In genomic region chr13:79913141-79913827, GRCh38 we compare ENCODE assay signal across 1 cellular context.
TF ChIP-seq lines count a peak whose summit lies in the region.

No MANE protein-coding gene starts in this region.

TF ChIP-seq in HEK293, 187 proteins besides CTCF, POLR2A, EP300 and RAD21 (continued from another document and continues in another):
- TF ChIP-seq SALL2 (tag by site-specific recombination; IDR thresholded peaks at IDR 0.05; ENCODE audit: borderline replicate concordance) = no peak
- no peak for TF ChIP-seq MZF1 (tag by site-specific recombination; IDR thresholded peaks at IDR 0.05; ENCODE audit: borderline replicate concordance)
- no peak for TF ChIP-seq ZNF398 (tag by site-specific recombination; IDR thresholded peaks at IDR 0.05)
- no peak for TF ChIP-seq SP2 (tag by site-specific recombination; IDR thresholded peaks at IDR 0.05)
- TF ChIP-seq ZNF239 (tag by site-specific recombination; IDR thresholded peaks at IDR 0.05) = no peak
- TF ChIP-seq KLF10 (tag by site-specific recombination; IDR thresholded peaks at IDR 0.05) = no peak; the same call in 1 of the 2 replicates
- TF ChIP-seq ZNF529 (tag by site-specific recombination; IDR thresholded peaks at IDR 0.05; ENCODE audit: insufficient replicate concordance) = no peak
- 0 out of 2 replicates have a peak, but pooled peaks have one; percentile 12 for TF ChIP-seq ZBTB44 (tag by site-specific recombination; IDR thresholded peaks at IDR 0.05)
- no peak for TF ChIP-seq ZNF311 (tag by site-specific recombination; IDR thresholded peaks at IDR 0.05; ENCODE audit: borderline replicate concordance)
- no peak for TF ChIP-seq ZFP69B (tag by site-specific recombination; IDR thresholded peaks at IDR 0.05)
- peak; percentile 59; the same call in 1 of the 2 replicates for TF ChIP-seq BCL6B (tag by site-specific recombination; IDR thresholded peaks at IDR 0.05)
- TF ChIP-seq TSHZ1 (tag by site-specific recombination; IDR thresholded peaks at IDR 0.05; ENCODE audit: borderline replicate concordance) = no peak
- no peak for TF ChIP-seq PRDM2 (tag by site-specific recombination; IDR thresholded peaks at IDR 0.05; ENCODE audit: borderline replicate concordance)
- no peak for TF ChIP-seq ZBTB11 (tag by site-specific recombination; conservative IDR thresholded peaks at IDR 0.05; ENCODE audit: low read depth)
- TF ChIP-seq ZNF677 (tag by site-specific recombination; IDR thresholded peaks at IDR 0.05) = no peak
- TF ChIP-seq ZNF16 (tag by site-specific recombination; IDR thresholded peaks at IDR 0.05; ENCODE audit: low read depth) = no peak
- no peak for TF ChIP-seq ZBTB49 (tag by site-specific recombination; IDR thresholded peaks at IDR 0.05; ENCODE audit: low read depth)
- no peak for TF ChIP-seq ZBTB48 (tag by site-specific recombination; IDR thresholded peaks at IDR 0.05)
- TF ChIP-seq ZNF701 (tag by site-specific recombination; IDR thresholded peaks at IDR 0.05) = no peak
- TF ChIP-seq ZNF121 (tag by site-specific recombination; IDR thresholded peaks at IDR 0.05) = no peak
- 0 out of 2 replicates have a peak, but pooled peaks have one; percentile 47 for TF ChIP-seq ZNF24 (tag by site-specific recombination; IDR thresholded peaks at IDR 0.05)
- TF ChIP-seq PRDM6 (tag by site-specific recombination; IDR thresholded peaks at IDR 0.05) = peak; percentile 82
- no peak for TF ChIP-seq MEIS1 (CRISPR knock-in tag; IDR thresholded peaks at IDR 0.05; ENCODE audit: borderline replicate concordance)
- TF ChIP-seq GLIS1 (tag by site-specific recombination; IDR thresholded peaks at IDR 0.05) = no peak
- TF ChIP-seq SCRT1 (tag by site-specific recombination; IDR thresholded peaks at IDR 0.05; ENCODE audit: borderline replicate concordance) = no peak
- no peak for TF ChIP-seq ZNF600 (tag by site-specific recombination; IDR thresholded peaks at IDR 0.05)
- TF ChIP-seq ZNF624 (tag by site-specific recombination; IDR thresholded peaks at IDR 0.05) = no peak
- TF ChIP-seq ZNF140 (tag by site-specific recombination; IDR thresholded peaks at IDR 0.05) = no peak
- TF ChIP-seq ZNF664 (tag by site-specific recombination; IDR thresholded peaks at IDR 0.05) = no peak
- TF ChIP-seq ZNF513 (tag by site-specific recombination; IDR thresholded peaks at IDR 0.05) = no peak
